3 cellular contexts compared by ENCODE assay signal in genomic region chr10:61335359-61335758, GRCh38.
"Had no signal": no experiment of that assay in that cellular context is flagged by ENCODE, and none has a peak within 500 bp of the region (broad histone marks: within the 10 kb centered on the region; RNA-seq: fewer than 3 reads in every experiment).

No MANE protein-coding gene starts in this region.

- ATAC-seq: GM12878 had no signal

- DNase-seq: GDM1, GF-D8 had no signal
